Comparison of ENCODE assay signal across 8 cellular contexts in the genomic region with DNA sequence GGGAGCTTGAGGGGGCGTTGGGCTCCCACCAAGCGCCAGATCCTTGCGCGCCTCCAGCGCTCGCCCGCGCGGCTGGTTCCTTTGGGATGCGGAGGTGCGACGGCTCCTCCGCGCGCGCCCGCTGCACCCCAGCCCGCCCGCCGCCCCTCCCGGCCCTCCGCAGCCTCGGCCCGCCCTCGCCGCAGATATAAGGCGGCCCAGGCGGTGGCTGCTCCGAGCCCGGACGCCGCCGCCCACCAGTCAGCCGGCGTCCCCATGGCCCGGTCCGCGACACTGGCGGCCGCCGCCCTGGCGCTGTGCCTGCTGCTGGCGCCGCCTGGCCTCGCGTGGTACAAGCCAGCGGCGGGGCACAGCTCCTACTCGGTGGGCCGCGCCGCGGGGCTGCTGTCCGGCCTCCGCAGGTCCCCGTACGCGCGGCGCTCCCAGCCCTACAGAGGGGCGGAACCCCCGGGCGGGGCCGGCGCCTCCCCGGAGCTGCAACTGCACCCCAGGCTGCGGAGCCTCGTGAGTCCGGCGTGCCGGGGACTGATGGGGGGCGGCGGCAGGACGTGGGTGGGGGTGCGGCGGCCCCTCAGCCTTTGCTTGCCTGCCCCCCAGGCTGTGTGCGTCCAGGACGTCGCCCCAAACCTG. TPM values are rescaled to one million over a fixed set of nuclear protein-coding genes. Genes with fewer than 3 reads are reported as not detected.
A peak's percentile ranks its signal among the peaks of the same experiment; 100 is the strongest.
DNase-seq lines count a peak whose midpoint lies in the region; ATAC-seq and TF ChIP-seq lines count a peak whose summit lies in the region.

A gene (plus strand): TSS at position 216 of the 630 bp plus-strand sequence. CDS start 40 bp downstream, at position 256.

- peak within 1 kb of the TSS; percentile 38 for H3K4me3 ChIP-seq in AG04450 (ENCODE audit: low read depth, low read length)
- H3K4me3 ChIP-seq in HUES64 (ENCODE audit: low read length), result peak within 1 kb of the TSS; percentile 49
- peak within 1 kb of the TSS; percentile 16 for H3K4me3 ChIP-seq in ectodermal cell (ENCODE audit: insufficient read depth, low read depth, low read length)
- H3K4me3 ChIP-seq in effector memory CD4-positive, alpha-beta T cell (ENCODE audit: insufficient read depth, low read depth, low read length, poor library complexity, severe bottlenecking), result no peak within 1 kb of the TSS

- H3K36me3 ChIP-seq in HUES64 (ENCODE audit: insufficient read depth, low read length) (peaks cover 27% of the 10 kb centered on the region), ectodermal cell (ENCODE audit: control insufficient read depth, insufficient read depth, low read length) (peaks cover 22% of the 10 kb centered on the region)
- peaks cover 38% of the 10 kb centered on the region for H3K36me3 ChIP-seq in effector memory CD4-positive, alpha-beta T cell (ENCODE audit: control insufficient read depth, insufficient read depth, low read length)

- no peak for DNase-seq in AG04450 (ENCODE audit: low read depth, low spot score)
- DNase-seq in naive B cell, result no peak
- no peak for DNase-seq in Kasumi-1 (lab: John Stamatoyannopoulos, UW)
- DNase-seq in NCI-H1417 (lab: John Stamatoyannopoulos, UW), result no peak
- DNase-seq in effector memory CD4-positive, alpha-beta T cell, result no peak

- TF ChIP-seq CTCF in AG04450 (IDR thresholded peaks at IDR 0.05; ENCODE audit: low read depth, low read length), result no peak

- H3K4me1 ChIP-seq in HUES64 (ENCODE audit: insufficient read depth, low read length) (no peaks in the 10 kb centered on the region; the same call in 1 of the 2 replicates), ectodermal cell (ENCODE audit: control insufficient read depth, insufficient read depth, low read length) (no peaks in the 10 kb centered on the region)
- peaks cover 10% of the 10 kb centered on the region for H3K4me1 ChIP-seq in effector memory CD4-positive, alpha-beta T cell (ENCODE audit: control insufficient read depth, insufficient read depth, low read length, poor library complexity, severe bottlenecking)

- ATAC-seq in naive B cell (ENCODE audit: low read depth in 2 of 2), result peak; percentile 56 to 57
- ATAC-seq in GM21528 (IDR thresholded peaks at IDR 0.05; ENCODE audit: low FRiP score, unreplicated experiment), result no peak

- H3K27me3 ChIP-seq in AG04450 (ENCODE audit: control insufficient read depth, insufficient read depth, low read length) (no peaks in the 10 kb centered on the region), HUES64 (ENCODE audit: insufficient read depth, low read length) (peaks cover 25% of the 10 kb centered on the region), ectodermal cell (ENCODE audit: control insufficient read depth, insufficient read depth, low read length, poor library complexity, severe bottlenecking) (peaks cover 30% of the 10 kb centered on the region)
- peaks cover 10% of the 10 kb centered on the region for H3K27me3 ChIP-seq in effector memory CD4-positive, alpha-beta T cell (replicated peaks; ENCODE audit: control insufficient read depth, insufficient read depth, low read length, poor library complexity, severe bottlenecking)

- H3K27me3 Mint-ChIP-seq in naive B cell, result peaks cover 7 to 13% (median 12%) of the 10 kb centered on the region in 3 donors

- peaks cover 9 to 11% of the 10 kb centered on the region in 2 donors for H3K36me3 Mint-ChIP-seq in naive B cell

- H3K27ac Mint-ChIP-seq in naive B cell, result no peak within 1 kb of the TSS

- H3K9me3 Mint-ChIP-seq in naive B cell, result no peaks in the 10 kb centered on the region

- peak within 1 kb of the TSS; percentile 21 to 65 (median 28) for H3K4me3 Mint-ChIP-seq in naive B cell

- no peaks in the 10 kb centered on the region; the same call in 1 of the 2 replicates for H3K9me3 ChIP-seq in AG04450 (ENCODE audit: control insufficient read depth, insufficient read depth, low read length)
- no peaks in the 10 kb centered on the region for H3K9me3 ChIP-seq in HUES64 (ENCODE audit: insufficient read depth, low read depth, low read length)
- no peaks in the 10 kb centered on the region for H3K9me3 ChIP-seq in ectodermal cell (ENCODE audit: control insufficient read depth, low read length)
- H3K9me3 ChIP-seq in effector memory CD4-positive, alpha-beta T cell (ENCODE audit: control insufficient read depth, low read length), result no peaks in the 10 kb centered on the region

- 3% methylated on average over 79 of the region's 79 CpGs for WGBS in HUES64
- WGBS in ectodermal cell, 2 experiments, result 6% methylated on average over 79 of the region's 79 CpGs

- CTCF ChIA-PET in AG04450 (lab: Charles Lee), result no interaction called here

- peaks cover 6 to 8% (median 8%) of the 10 kb centered on the region in 3 donors for H3K4me1 Mint-ChIP-seq in naive B cell

- POLR2A ChIA-PET in AG04450 (lab: Yijun Ruan, JAX), result no interaction called here

- peak within 1 kb of the TSS; percentile 58 for H3K9ac ChIP-seq in HUES64 (ENCODE audit: low read depth, low read length)

- H3K27ac ChIP-seq in AG04450 (ENCODE audit: low read depth, low read length) (no peak within 1 kb of the TSS), HUES64 (ENCODE audit: low read depth, low read length) (no peak within 1 kb of the TSS), ectodermal cell (ENCODE audit: insufficient read depth, low read depth, low read length, poor library complexity, severe bottlenecking) (no peak within 1 kb of the TSS)
- H3K27ac ChIP-seq in effector memory CD4-positive, alpha-beta T cell (ENCODE audit: insufficient read depth, low read length, poor library complexity, severe bottlenecking), result no peak within 1 kb of the TSS

RNA-seq across cellular contexts. Expression of the gene that starts here (rescaled TPM):
- polyA plus RNA-seq in AG04450 (2011; rRNA removed) (0.20 and 0.30 TPM in 2 replicates), naive B cell (ENCODE audit: low read depth in 6 of 6) (under 1 TPM in 1 of 6 donors, not detected in 5; 0.24 TPM)
- polyA minus RNA-seq in AG04450 (2011; rRNA and poly(A)+ RNA removed), result 0.09 and 0.48 TPM in 2 replicates
- 0.75 TPM for polyA plus RNA-seq in HUES64 (2013, experiment 1 of 2)
- 0.44 TPM for polyA plus RNA-seq in HUES64 (2013, experiment 2 of 2)
- 0.63 TPM for polyA plus RNA-seq in ectodermal cell (2013, experiment 1 of 4)
- polyA plus RNA-seq in ectodermal cell (2013, experiment 2 of 4), result 0.92 TPM
- 1.1 TPM for polyA plus RNA-seq in ectodermal cell (2013, experiment 3 of 4)
- 1.7 TPM for polyA plus RNA-seq in ectodermal cell (2013, experiment 4 of 4)

Comparison
In these comparisons a context has a peak if more than half of its experiments do, and no peak if none do; other contexts are left out.
1. Peak in ATAC-seq in naive B cell; RNA of the gene not detected or under 1 TPM.